7 cellular contexts compared by ENCODE assay signal in the genomic region with DNA sequence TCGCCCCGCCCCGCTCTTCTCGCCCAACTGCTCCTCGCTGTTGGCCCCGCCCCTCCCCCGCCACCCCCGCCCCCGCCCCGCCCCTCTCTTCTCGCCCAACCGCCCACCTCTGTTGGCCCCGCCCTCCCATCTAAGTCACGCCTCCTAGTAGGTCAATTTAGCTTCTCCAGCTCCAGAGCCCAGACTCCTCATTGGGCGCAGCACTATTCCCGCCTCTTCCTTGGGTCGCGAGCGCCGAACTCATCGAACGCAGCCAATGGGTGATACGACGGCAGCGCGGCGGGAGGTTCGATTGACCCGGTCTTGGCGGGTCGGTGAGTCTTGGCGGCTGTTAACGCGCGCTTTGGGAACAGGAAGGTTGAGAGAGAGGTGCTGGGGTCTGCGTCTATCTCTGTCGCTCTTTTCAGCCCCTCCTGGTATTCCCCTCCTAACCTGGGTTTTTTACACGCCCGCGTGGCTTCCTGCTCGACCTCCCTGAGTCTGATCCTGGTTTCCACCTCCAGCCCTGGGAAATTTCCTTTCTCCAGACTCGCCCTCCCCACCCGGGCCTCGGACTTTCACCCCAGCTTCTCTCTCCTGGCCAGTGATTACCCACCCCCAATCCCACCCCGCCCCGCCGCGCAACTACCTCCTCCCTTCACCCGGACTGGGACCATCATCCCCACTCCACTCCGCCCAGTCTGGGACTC. TPM values are rescaled to one million over a fixed set of nuclear protein-coding genes. Genes with fewer than 3 reads are reported as not detected.
DNase-seq lines count a peak whose midpoint lies in the region; ATAC-seq and TF ChIP-seq lines count a peak whose summit lies in the region.

Gene RAD54L, plus strand, starts transcription at position 331 of the 689 bp plus-strand sequence. CDS start 643 bp downstream, outside the sequence.

- peaks cover 13% of the 10 kb centered on the region for H3K79me2 ChIP-seq in hepatocyte

- peak; percentile 99 for DNase-seq in NCI-H2081 (lab: John Stamatoyannopoulos, UW)
- peak; percentile 94 for DNase-seq in T-helper 9 cell
- DNase-seq in astrocyte of the hippocampus (ENCODE audit: low read depth, low spot score), result peak; percentile 99
- peak; percentile 99 for DNase-seq in hepatocyte (ENCODE audit: low spot score)
- peak; percentile 96 for DNase-seq in retina

- no peak for TF ChIP-seq CTCF in hepatocyte (IDR thresholded peaks at IDR 0.05; ENCODE audit: poor library complexity)

- H3K4me2 ChIP-seq in hepatocyte, result peak within 1 kb of the TSS; percentile 93

- peaks cover 10% of the 10 kb centered on the region for H3K4me1 ChIP-seq in hepatocyte (ENCODE audit: insufficient read depth)

- no peaks in the 10 kb centered on the region for H4K20me1 ChIP-seq in hepatocyte (ENCODE audit: insufficient read depth, poor library complexity, severe bottlenecking)

- peak within 1 kb of the TSS; percentile 64 for H3K4me3 ChIP-seq in hepatocyte

- peak within 1 kb of the TSS; percentile 94 for H2AFZ ChIP-seq in hepatocyte

- 1% methylated on average over 34 of the region's 50 CpGs for WGBS in hepatocyte (ENCODE audit: low lambda C conversion rate, missing lambda C conversion rate)

- peak within 1 kb of the TSS; percentile 98 for H3K27ac ChIP-seq in hepatocyte

- ATAC-seq in GM18511 (IDR thresholded peaks at IDR 0.05; ENCODE audit: unreplicated experiment) (peak; percentile 89), HG03025 (IDR thresholded peaks at IDR 0.05; ENCODE audit: low FRiP score, unreplicated experiment) (peak; percentile 82)

- H3K36me3 ChIP-seq in hepatocyte (replicated peaks; ENCODE audit: insufficient read depth, low read depth), result no peaks in the 10 kb centered on the region

- H3K27me3 ChIP-seq in hepatocyte, result no peaks in the 10 kb centered on the region

- no peaks in the 10 kb centered on the region for H3K9me3 ChIP-seq in hepatocyte (ENCODE audit: low read depth)

- no peaks in the 10 kb centered on the region for H3K9me2 ChIP-seq in hepatocyte (replicated peaks; ENCODE audit: insufficient read depth)

RNA-seq across cellular contexts. Expression of gene RAD54L, which starts in this region (rescaled TPM):
- total RNA-seq in hepatocyte, result 4.3 and 6.2 TPM in 2 replicates
- 4.2 and 4.9 TPM in 2 replicates for polyA plus RNA-seq in hepatocyte

Comparison
In these comparisons a context has a peak if more than half of its experiments do, and no peak if none do; other contexts are left out.
1. Peak in every context shown above with its lines: DNase-seq, ATAC-seq, H3K4me3 ChIP-seq and H3K27ac ChIP-seq.